ENCODE assay signal across 1 cellular context in genomic region chr10:15898046-15898445, GRCh38.
TF ChIP-seq lines count a peak whose summit lies in the region.

No MANE protein-coding gene starts in this region.

TF ChIP-seq in SK-N-SH, 30 proteins besides CTCF, POLR2A, EP300 and RAD21 (continued from another document):
- no peak for TF ChIP-seq IRF3 (IDR thresholded peaks at IDR 0.05; ENCODE audit: low read depth, low read length)
- no peak for TF ChIP-seq JUND (IDR thresholded peaks at IDR 0.05)
- TF ChIP-seq NRF1 (IDR thresholded peaks at IDR 0.05; ENCODE audit: low read depth, low read length): no peak
- TF ChIP-seq FOXJ3 (CRISPR knock-in tag; IDR thresholded peaks at IDR 0.05): no peak
- TF ChIP-seq ZBTB33 (IDR thresholded peaks at IDR 0.05; ENCODE audit: borderline replicate concordance, low read depth): no peak
- no peak for TF ChIP-seq TEAD4 (IDR thresholded peaks at IDR 0.05; ENCODE audit: borderline replicate concordance, insufficient read depth)
- TF ChIP-seq FOSL2 (IDR thresholded peaks at IDR 0.05; ENCODE audit: borderline replicate concordance, low read depth): no peak
- no peak for TF ChIP-seq SMC3 (IDR thresholded peaks at IDR 0.05; ENCODE audit: low read depth, low read length)
